21 cellular contexts compared by ENCODE assay signal in genomic region chr6:55198708-55199107, GRCh38. TPM values are rescaled to one million over a fixed set of nuclear protein-coding genes. Genes with fewer than 3 reads are reported as not detected.
DNase-seq lines count a peak whose midpoint lies in the region; ATAC-seq and TF ChIP-seq lines count a peak whose summit lies in the region.
"Had no signal": no experiment of that assay in that cellular context is flagged by ENCODE, and none has a peak within 500 bp of the region (broad histone marks: within the 10 kb centered on the region; RNA-seq: fewer than 3 reads in every experiment).

No MANE protein-coding gene starts in this region.

- peak; percentile 12 for DNase-seq in NCI-H748 (lab: John Stamatoyannopoulos, UW; ENCODE audit: unreplicated experiment)
- no peak for DNase-seq in NCI-H748 treated with DMSO at 0.1 percent for 48 hours (lab: John Stamatoyannopoulos, UW)
- DNase-seq in RWPE2 (ENCODE audit: low spot score): no peak
- DNase-seq in iPS-NIHi7 (ENCODE audit: extremely low spot score): peak; percentile 21
- DNase-seq in thyroid gland: no peak
- DNase-seq: 8988T, ACHN, BE2C, Calu3, KG1, MM.1S, NCI-H2029, NCI-H2227 treated with DMSO at 0.1 percent for 48 hours, NCI-H774, SJCRH30 had no signal

- H3K4me1 ChIP-seq in RWPE2 (ENCODE audit: insufficient read depth, poor library complexity, severe bottlenecking) (no peaks in the 10 kb centered on the region), thyroid gland (no peaks in the 10 kb centered on the region)
- H3K4me1 ChIP-seq: BE2C, SJCRH30 had no signal

- no peaks in the 10 kb centered on the region for H3K9me3 ChIP-seq in RWPE2 (ENCODE audit: severe bottlenecking)
- H3K9me3 ChIP-seq in thyroid gland: no peaks in the 10 kb centered on the region
- H3K9me3 ChIP-seq: BE2C, SJCRH30 had no signal

- no peak for TF ChIP-seq CTCF in RWPE2 (IDR thresholded peaks at IDR 0.05; ENCODE audit: poor library complexity, severe bottlenecking)
- TF ChIP-seq CTCF in thyroid gland (IDR thresholded peaks at IDR 0.05): no peak

- no peak for TF ChIP-seq POLR2A in thyroid gland (IDR thresholded peaks at IDR 0.05)

- H3K27me3 ChIP-seq in RWPE2 (ENCODE audit: insufficient read depth, poor library complexity, severe bottlenecking) (peaks cover 7% of the 10 kb centered on the region), thyroid gland (no peaks in the 10 kb centered on the region)
- H3K27me3 ChIP-seq: BE2C, SJCRH30 had no signal

- intact Hi-C loops in thyroid gland (cut with DNase I): no loop called here

- ATAC-seq in RWPE2 (ENCODE audit: low read depth): peak; percentile 33; the same call in 1 of the 3 replicates
- no peak for ATAC-seq in GM18517 (IDR thresholded peaks at IDR 0.05; ENCODE audit: unreplicated experiment)
- no peak for ATAC-seq in HG02759 (IDR thresholded peaks at IDR 0.05; ENCODE audit: unreplicated experiment)
- ATAC-seq: Right ventricle myocardium inferior, SK-N-SH treated with all-trans-retinoic acid at 6 μM for 48 hours had no signal

- no peak overlapping the region for H3K27ac ChIP-seq in RWPE2 (ENCODE audit: poor library complexity, severe bottlenecking)
- no peak overlapping the region for H3K27ac ChIP-seq in thyroid gland
- H3K27ac ChIP-seq: SJCRH30 had no signal

- H3K36me3 ChIP-seq in RWPE2 (ENCODE audit: low read depth) (no peaks in the 10 kb centered on the region), thyroid gland (no peaks in the 10 kb centered on the region)
- H3K36me3 ChIP-seq: BE2C, SJCRH30 had no signal

- H3K4me3 ChIP-seq in RWPE2 (ENCODE audit: severe bottlenecking) (no peak overlapping the region), thyroid gland (replicated peaks in 1 of 3) (no peak overlapping the region)
- H3K4me3 ChIP-seq: SJCRH30 had no signal

RNA-seq across cellular contexts. Expression of gene HCRTR2, which starts 24.4 kb away (rescaled TPM):
- total RNA-seq in thyroid gland: not detected
- total RNA-seq: Calu3, HT1080, NCI-H460, Right ventricle myocardium inferior had no signal

Comparison
In these comparisons a context has a peak if more than half of its experiments do, and no peak if none do; other contexts are left out.
1. DNase-seq: peak in NCI-H748 (single experiment) and iPS-NIHi7 (single experiment); none in NCI-H748 treated with DMSO at 0.1 percent for 48 hours (single experiment), RWPE2 (single experiment) and thyroid gland (0 of 2).